9 cellular contexts compared by ENCODE assay signal in the genomic region with DNA sequence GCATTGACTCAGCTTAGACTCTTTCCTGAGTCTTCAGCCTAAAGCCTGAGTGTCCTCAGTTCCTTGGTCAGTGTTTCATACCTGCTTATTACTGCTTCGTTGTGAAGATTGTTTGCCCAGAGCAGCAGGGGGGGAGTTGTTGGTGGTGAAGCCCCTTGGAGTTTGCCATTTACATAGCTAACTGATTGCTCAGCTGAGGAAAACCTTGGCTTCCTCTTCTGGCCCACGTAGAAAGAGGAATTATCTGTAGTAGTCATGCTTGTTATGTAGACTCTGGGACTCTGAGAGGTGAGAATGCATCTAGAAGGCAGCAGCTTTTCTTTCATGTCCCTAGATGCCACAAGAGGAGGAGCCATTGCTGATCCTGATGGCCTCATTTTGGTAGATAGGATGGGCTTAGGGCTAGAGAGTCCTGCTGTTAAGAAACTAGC.
DNase-seq lines count a peak whose midpoint lies in the region; ATAC-seq and TF ChIP-seq lines count a peak whose summit lies in the region.
"Had no signal": no experiment of that assay in that cellular context is flagged by ENCODE, and none has a peak within 500 bp of the region (broad histone marks: within the 10 kb centered on the region; RNA-seq: fewer than 3 reads in every experiment).

No MANE protein-coding gene starts in this region.

- TF ChIP-seq CTCF in cardiac fibroblast (IDR thresholded peaks at IDR 0.05; ENCODE audit: low read depth, low read length) (no peak), nephron progenitor cell (IDR thresholded peaks at IDR 0.05) (no peak)

- H3K27ac Mint-ChIP-seq in nephron progenitor cell, result peak overlapping the region; percentile 47
- no peak overlapping the region for H3K27ac Mint-ChIP-seq in activated naive CD4-positive, alpha-beta T cell treated with anti-CD3 and anti-CD28 coated beads, Interleukin-2, amount 10 ng/mL, durations not matched to agents 7 days and 5 days

- H3K4me3 Mint-ChIP-seq in nephron progenitor cell, result no peak overlapping the region
- H3K4me3 Mint-ChIP-seq in activated naive CD4-positive, alpha-beta T cell treated with anti-CD3 and anti-CD28 coated beads, Interleukin-2, amount 10 ng/mL, durations not matched to agents 7 days and 5 days, result no peak overlapping the region

- H3K27me3 Mint-ChIP-seq in nephron progenitor cell (ENCODE audit: low read depth, poor library complexity), result peaks cover 8% of the 10 kb centered on the region
- no peaks in the 10 kb centered on the region for H3K27me3 Mint-ChIP-seq in activated naive CD4-positive, alpha-beta T cell treated with anti-CD3 and anti-CD28 coated beads, Interleukin-2, amount 10 ng/mL, durations not matched to agents 7 days and 5 days

- no peak overlapping the region for H3K4me3 ChIP-seq in cardiac fibroblast (replicated peaks in 1 of 2; ENCODE audit: low read depth in 2 of 2, low read length in 2 of 2)

- ATAC-seq in HG02840 (IDR thresholded peaks at IDR 0.05; ENCODE audit: low FRiP score, unreplicated experiment) (no peak), HG03432 (IDR thresholded peaks at IDR 0.05; ENCODE audit: unreplicated experiment) (no peak)

- DNase-seq in GDM1 (lab: John Stamatoyannopoulos, UW), result peak; percentile 46
- DNase-seq in NCI-H146 treated with DMSO at 0.1 percent for 48 hours (lab: John Stamatoyannopoulos, UW; ENCODE audit: unreplicated experiment), result peak; percentile 74
- peak; percentile 50 to 82 for DNase-seq in cardiac fibroblast (ENCODE audit: low read depth in 2 of 2)
- DNase-seq in nephron progenitor cell, result no peak
- DNase-seq in activated naive CD4-positive, alpha-beta T cell treated with anti-CD3 and anti-CD28 coated beads, Interleukin-2, amount 10 ng/mL, durations not matched to agents 7 days and 5 days, result no peak
- DNase-seq in inferior parietal cortex (ENCODE audit: extremely low spot score), result no peak
- DNase-seq: NCI-H526 treated with DMSO at 0.1 percent for 48 hours had no signal

- peaks cover 36% of the 10 kb centered on the region for H3K4me1 Mint-ChIP-seq in nephron progenitor cell
- no peaks in the 10 kb centered on the region for H3K4me1 Mint-ChIP-seq in activated naive CD4-positive, alpha-beta T cell treated with anti-CD3 and anti-CD28 coated beads, Interleukin-2, amount 10 ng/mL, durations not matched to agents 7 days and 5 days

- H3K36me3 Mint-ChIP-seq in nephron progenitor cell (ENCODE audit: low read depth), result peaks cover 5% of the 10 kb centered on the region
- no peaks in the 10 kb centered on the region for H3K36me3 Mint-ChIP-seq in activated naive CD4-positive, alpha-beta T cell treated with anti-CD3 and anti-CD28 coated beads, Interleukin-2, amount 10 ng/mL, durations not matched to agents 7 days and 5 days

- no peaks in the 10 kb centered on the region for H3K9me3 Mint-ChIP-seq in nephron progenitor cell
- H3K9me3 Mint-ChIP-seq in activated naive CD4-positive, alpha-beta T cell treated with anti-CD3 and anti-CD28 coated beads, Interleukin-2, amount 10 ng/mL, durations not matched to agents 7 days and 5 days, result no peaks in the 10 kb centered on the region

- CTCF ChIA-PET in activated naive CD4-positive, alpha-beta T cell treated with anti-CD3 and anti-CD28 coated beads, Interleukin-2, amount 10 ng/mL, durations not matched to agents 7 days and 5 days (lab: Charles Lee), result no interaction called here

Comparison
In these comparisons a context has a peak if more than half of its experiments do, and no peak if none do; other contexts are left out.
1. DNase-seq: peak in GDM1 (single experiment), NCI-H146 treated with DMSO at 0.1 percent for 48 hours (single experiment) and cardiac fibroblast (2 of 2); none in nephron progenitor cell (single experiment), activated naive CD4-positive, alpha-beta T cell treated with anti-CD3 and anti-CD28 coated beads, Interleukin-2, amount 10 ng/mL, durations not matched to agents 7 days and 5 days (single experiment) and inferior parietal cortex (single experiment).